In the genomic region with DNA sequence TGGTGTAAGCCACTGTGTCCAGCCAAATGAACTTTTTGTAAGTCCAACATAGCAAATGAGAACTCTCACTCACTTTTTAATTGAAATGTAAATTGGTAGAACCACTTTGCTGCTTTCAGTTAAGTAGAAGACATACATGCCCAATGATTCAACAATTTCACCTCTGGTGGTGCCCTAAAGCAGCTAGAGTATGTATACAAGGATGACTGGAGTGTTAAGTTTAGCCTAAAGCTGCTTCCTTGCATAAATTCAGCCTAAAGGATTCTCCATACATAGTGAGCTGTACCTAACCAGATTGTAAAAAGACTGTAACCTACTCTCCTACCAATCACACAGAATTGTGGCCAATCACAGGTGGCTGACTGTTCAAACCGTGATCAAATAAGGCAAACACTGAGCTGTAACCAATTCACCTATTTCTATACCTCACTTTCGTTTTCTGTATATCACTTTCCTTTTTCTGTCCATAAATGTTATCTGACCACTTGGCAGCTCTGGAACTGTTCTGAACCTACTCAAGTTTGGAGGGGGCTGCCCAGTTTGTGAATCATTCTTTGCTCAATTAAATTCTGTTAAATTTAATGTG, we compare ENCODE assay signal across 18 cellular contexts. TPM values are rescaled to one million over a fixed set of nuclear protein-coding genes. Genes with fewer than 3 reads are reported as not detected.
DNase-seq lines count a peak whose midpoint lies in the region; ATAC-seq, FAIRE-seq and TF ChIP-seq lines count a peak whose summit lies in the region.
"Had no signal": no experiment of that assay in that cellular context is flagged by ENCODE, and none has a peak within 500 bp of the region (broad histone marks: within the 10 kb centered on the region; RNA-seq: fewer than 3 reads in every experiment).

No MANE protein-coding gene starts in this region.

- H3K9me3 Mint-ChIP-seq in CD4-positive, alpha-beta memory T cell = peaks cover 0 to 2% (median 0%) of the 10 kb centered on the region in 8 donors
- H3K9me3 Mint-ChIP-seq: endodermal cell, mesothelial cell of epicardium had no signal

- no peaks in the 10 kb centered on the region for H3K27me3 ChIP-seq in CD4-positive, alpha-beta memory T cell (ENCODE audit: insufficient read depth, low read length)
- H3K27me3 ChIP-seq in esophagus squamous epithelium (no peaks in the 10 kb centered on the region), pancreas (no peaks in the 10 kb centered on the region)
- H3K27me3 ChIP-seq: transverse colon had no signal

- H3K27ac ChIP-seq in CD4-positive, alpha-beta memory T cell (ENCODE audit: low read depth, low read length) = no peak overlapping the region
- H3K27ac ChIP-seq in esophagus squamous epithelium (peak overlapping the region in 3 of 4 donors; percentile 48 to 62 (median 55)), pancreas (no peak overlapping the region)
- H3K27ac ChIP-seq: transverse colon had no signal

- no peaks in the 10 kb centered on the region for H3K36me3 ChIP-seq in CD4-positive, alpha-beta memory T cell (ENCODE audit: insufficient read depth, low read length)
- peaks cover 0 to 26% (median 0%) of the 10 kb centered on the region in 3 donors for H3K36me3 ChIP-seq in esophagus squamous epithelium
- no peaks in the 10 kb centered on the region for H3K36me3 ChIP-seq in pancreas
- H3K36me3 ChIP-seq: transverse colon had no signal

- H3K27ac Mint-ChIP-seq in CD4-positive, alpha-beta memory T cell = peak overlapping the region; percentile 31 to 82 (median 59)

- CTCF ChIA-PET in CD4-positive, alpha-beta memory T cell (lab: Charles Lee; ENCODE audit: partially characterized antibody) = interaction anchor here (1.0 to 1.4 kb wide), 2 partner anchors 41 to 42 kb away, joined by 3 to 4 read pairs; no protein-coding TSS in a partner anchor

- peaks cover 47% of the 10 kb centered on the region for H3K4me1 ChIP-seq in CD4-positive, alpha-beta memory T cell (ENCODE audit: insufficient read depth, low read length)
- H3K4me1 ChIP-seq in esophagus squamous epithelium (peaks cover 10 to 53% (median 24%) of the 10 kb centered on the region in 3 donors), pancreas (peaks cover 0 to 16% (median 0%) of the 10 kb centered on the region in 3 donors)

- peaks cover 57 to 76% (median 66%) of the 10 kb centered on the region in 4 donors for H3K4me1 Mint-ChIP-seq in CD4-positive, alpha-beta memory T cell

- TF ChIP-seq CTCF in esophagus squamous epithelium (IDR thresholded peaks at IDR 0.05) = no peak
- no peak for TF ChIP-seq CTCF in pancreas (IDR thresholded peaks at IDR 0.05)

- ATAC-seq in GM18909 (IDR thresholded peaks at IDR 0.05; ENCODE audit: poor library complexity, unreplicated experiment) (peak; percentile 43), HG03095 (IDR thresholded peaks at IDR 0.05; ENCODE audit: unreplicated experiment) (peak; percentile 47), GM19324 (IDR thresholded peaks at IDR 0.05; ENCODE audit: low FRiP score, unreplicated experiment) (no peak), pancreas (no peak)
- ATAC-seq: K562, right cardiac atrium, SK-N-SH treated with all-trans-retinoic acid at 6 μM for 48 hours had no signal

- H3K27me3 Mint-ChIP-seq in CD4-positive, alpha-beta memory T cell = no peaks in the 10 kb centered on the region

- no peak for DNase-seq in CD4-positive, alpha-beta memory T cell
- DNase-seq in esophagus squamous epithelium (lab: John Stamatoyannopoulos, UW) = no peak
- DNase-seq in hepatic stellate cell (ENCODE audit: low spot score) = no peak
- no peak for DNase-seq in frontal cortex (ENCODE audit: low spot score in 2 of 2)
- DNase-seq in pancreas = no peak
- DNase-seq: aorta, C1 segment of cervical spinal cord, endodermal cell, hypothalamus, NCI-H1930, right cardiac atrium, transverse colon had no signal

- 58 to 59% methylated on average over 2 of the region's 2 CpGs for WGBS in esophagus squamous epithelium, 2 donors
- WGBS in pancreas, 2 donors = 71 to 83% methylated on average over 2 of the region's 2 CpGs

- no peaks in the 10 kb centered on the region for H3K9me3 ChIP-seq in CD4-positive, alpha-beta memory T cell (ENCODE audit: control insufficient read depth in 1 of 2, low read length in 2 of 2)
- H3K9me3 ChIP-seq in esophagus squamous epithelium = no peaks in the 10 kb centered on the region
- no peaks in the 10 kb centered on the region for H3K9me3 ChIP-seq in pancreas
- H3K9me3 ChIP-seq: transverse colon had no signal

- intact Hi-C loops in CD4-positive, alpha-beta memory T cell (cut with micrococcal nuclease) = no loop called here
- intact Hi-C loops in esophagus squamous epithelium (cut with DNase I) = no loop called here
- intact Hi-C loops in pancreas (cut with DNase I) = no loop called here

- no peak overlapping the region for H3K4me3 ChIP-seq in CD4-positive, alpha-beta memory T cell (ENCODE audit: low read length in 2 of 2)
- no peak overlapping the region for H3K4me3 ChIP-seq in esophagus squamous epithelium
- H3K4me3 ChIP-seq in pancreas = no peak overlapping the region
- H3K4me3 ChIP-seq: K562, transverse colon had no signal

- POLR2A ChIA-PET in CD4-positive, alpha-beta memory T cell (lab: Charles Lee; ENCODE audit: partially characterized antibody) = no interaction called here

- no peak for TF ChIP-seq POLR2A in esophagus squamous epithelium (IDR thresholded peaks at IDR 0.05)

- FAIRE-seq in frontal cortex (lab: Jason Lieb, UNC) = no peak
- FAIRE-seq in pancreas (lab: Jason Lieb, UNC) = no peak
- FAIRE-seq: K562 had no signal

- peak overlapping the region in 4 of 8 donors; percentile 16 to 61 (median 32) for H3K4me3 Mint-ChIP-seq in CD4-positive, alpha-beta memory T cell
- H3K4me3 Mint-ChIP-seq: endodermal cell, mesothelial cell of epicardium had no signal

- H3K36me3 Mint-ChIP-seq in CD4-positive, alpha-beta memory T cell = peaks cover 4 to 9% of the 10 kb centered on the region in 2 donors

RNA-seq across cellular contexts. Expression of a gene that starts 39.9 kb away (rescaled TPM):
- 10 to 100 TPM; 96.9 to 97.6 TPM for total RNA-seq in CD4-positive, alpha-beta memory T cell
- 10 to 100 TPM; 27.4 to 56.6 TPM for polyA plus RNA-seq in CD4-positive, alpha-beta memory T cell
- total RNA-seq in esophagus squamous epithelium (10 to 100 TPM; 49.1 to 70.2 (median 59.6) TPM), frontal cortex (70.9 TPM), pancreas (10 to 100 TPM; 24.4 to 42.6 (median 28.9) TPM)
- 10 to 100 TPM; 12.1 to 12.2 TPM for polyA plus RNA-seq in pancreas

Comparison
In these comparisons a context has a peak if more than half of its experiments do, and no peak if none do; other contexts are left out.
1. H3K27ac ChIP-seq: peak in esophagus squamous epithelium (3 of 4); none in CD4-positive, alpha-beta memory T cell (single experiment) and pancreas (0 of 4).
2. ATAC-seq: peak in GM18909 (single experiment) and HG03095 (single experiment); none in GM19324 (single experiment) and pancreas (0 of 4).